10 cellular contexts compared by ENCODE assay signal in genomic region chr16:85002643-85003042, GRCh38. TPM values are rescaled to one million over a fixed set of nuclear protein-coding genes. Genes with fewer than 3 reads are reported as not detected.
DNase-seq lines count a peak whose midpoint lies in the region; ATAC-seq, FAIRE-seq and TF ChIP-seq lines count a peak whose summit lies in the region.
"Had no signal": no experiment of that assay in that cellular context is flagged by ENCODE, and none has a peak within 500 bp of the region (broad histone marks: within the 10 kb centered on the region; RNA-seq: fewer than 3 reads in every experiment).

No MANE protein-coding gene starts in this region.

- CTCF ChIA-PET in WTC11 (lab: Charles Lee) = interaction anchor here (0.5 to 2.2 kb wide), 3 partner anchors 33 to 112 kb away, joined by 3 to 6 read pairs (median 3); no protein-coding TSS in a partner anchor

- H3K27ac ChIP-seq in sigmoid colon = peak overlapping the region; percentile 82 to 92 (median 88)
- H3K27ac ChIP-seq: parathyroid adenoma had no signal

- DNase-seq in GM12864 (ENCODE audit: low read depth) (no peak), WTC11 (ENCODE audit: low spot score) (no peak), left cardiac atrium (peak; percentile 56), sigmoid colon (no peak), HTR-8/SVneo (ENCODE audit: insufficient read length, low spot score) (no peak)
- DNase-seq: SHP77 treated with DMSO at 0.1 percent for 48 hours had no signal

- peak overlapping the region; percentile 75 for H3K27ac Mint-ChIP-seq in WTC11

- no peaks in the 10 kb centered on the region for H3K9me3 ChIP-seq in sigmoid colon

- ATAC-seq in WTC11 (peak; percentile 12; the same call in 1 of the 2 replicates), left cardiac atrium (peak; percentile 52 to 55), HG02840 (IDR thresholded peaks at IDR 0.05; ENCODE audit: low FRiP score, unreplicated experiment) (no peak), HG03280 (IDR thresholded peaks at IDR 0.05; ENCODE audit: unreplicated experiment) (no peak), HG02763 (IDR thresholded peaks at IDR 0.05; ENCODE audit: unreplicated experiment) (no peak)

- TF ChIP-seq CTCF in GM12864 (IDR thresholded peaks at IDR 0.05; ENCODE audit: low read depth, low read length, missing control alignments) = no peak
- TF ChIP-seq CTCF in WTC11 (IDR thresholded peaks at IDR 0.05) = no peak
- TF ChIP-seq CTCF in sigmoid colon (IDR thresholded peaks at IDR 0.05) = no peak

- POLR2A ChIA-PET in WTC11 (lab: Charles Lee) = no interaction called here

- no peak for TF ChIP-seq EP300 in sigmoid colon (IDR thresholded peaks at IDR 0.05)

- H3K4me1 ChIP-seq in sigmoid colon = peaks cover 0 to 98% (median 94%) of the 10 kb centered on the region in 4 donors

- H3K36me3 ChIP-seq in sigmoid colon = no peaks in the 10 kb centered on the region

- no peak for FAIRE-seq in HTR-8/SVneo (lab: Jason Lieb, UNC)

- H3K4me1 Mint-ChIP-seq in WTC11 = peaks cover 32% of the 10 kb centered on the region

- H3K4me3 Mint-ChIP-seq in WTC11 = no peak overlapping the region

- no peaks in the 10 kb centered on the region for H3K27me3 Mint-ChIP-seq in WTC11 (ENCODE audit: low read depth)

- intact Hi-C loops in left cardiac atrium (cut with DNase I) (no loop called here), sigmoid colon (cut with DNase I) (no loop called here)

- no peaks in the 10 kb centered on the region for H3K9me3 Mint-ChIP-seq in WTC11

- peaks cover 5% of the 10 kb centered on the region for H3K36me3 Mint-ChIP-seq in WTC11

- H3K4me3 ChIP-seq in GM12864 (ENCODE audit: low read depth, low read length) (peak overlapping the region; percentile 25; the same call in 1 of the 2 replicates), sigmoid colon (peak overlapping the region in 2 of 4 donors; percentile 6 to 21)

- TF ChIP-seq POLR2A in sigmoid colon (IDR thresholded peaks at IDR 0.05) = no peak

- WGBS in sigmoid colon, 2 donors = 69% methylated on average over 12 of the region's 12 CpGs

- no peaks in the 10 kb centered on the region for H3K27me3 ChIP-seq in sigmoid colon

TF ChIP-seq in WTC11, 78 proteins besides CTCF, POLR2A, EP300 and RAD21:
- TF ChIP-seq ZNF425 (CRISPR knock-in tag; conservative IDR thresholded peaks at IDR 0.05) (no peak), JAZF1 (CRISPR knock-in tag; IDR thresholded peaks at IDR 0.05) (no peak), ZNF671 (CRISPR knock-in tag; IDR thresholded peaks at IDR 0.05) (no peak), TEAD4 (CRISPR knock-in tag; IDR thresholded peaks at IDR 0.05) (no peak), TEAD1 (CRISPR knock-in tag; IDR thresholded peaks at IDR 0.05) (no peak), HMGXB4 (CRISPR knock-in tag; IDR thresholded peaks at IDR 0.05) (no peak), NR1H2 (CRISPR knock-in tag; IDR thresholded peaks at IDR 0.05) (no peak), SOX15 (CRISPR knock-in tag; IDR thresholded peaks at IDR 0.05) (no peak), ZBTB21 (CRISPR knock-in tag; IDR thresholded peaks at IDR 0.05; ENCODE audit: borderline replicate concordance) (no peak)
- TF ChIP-seq, protein P1, sequence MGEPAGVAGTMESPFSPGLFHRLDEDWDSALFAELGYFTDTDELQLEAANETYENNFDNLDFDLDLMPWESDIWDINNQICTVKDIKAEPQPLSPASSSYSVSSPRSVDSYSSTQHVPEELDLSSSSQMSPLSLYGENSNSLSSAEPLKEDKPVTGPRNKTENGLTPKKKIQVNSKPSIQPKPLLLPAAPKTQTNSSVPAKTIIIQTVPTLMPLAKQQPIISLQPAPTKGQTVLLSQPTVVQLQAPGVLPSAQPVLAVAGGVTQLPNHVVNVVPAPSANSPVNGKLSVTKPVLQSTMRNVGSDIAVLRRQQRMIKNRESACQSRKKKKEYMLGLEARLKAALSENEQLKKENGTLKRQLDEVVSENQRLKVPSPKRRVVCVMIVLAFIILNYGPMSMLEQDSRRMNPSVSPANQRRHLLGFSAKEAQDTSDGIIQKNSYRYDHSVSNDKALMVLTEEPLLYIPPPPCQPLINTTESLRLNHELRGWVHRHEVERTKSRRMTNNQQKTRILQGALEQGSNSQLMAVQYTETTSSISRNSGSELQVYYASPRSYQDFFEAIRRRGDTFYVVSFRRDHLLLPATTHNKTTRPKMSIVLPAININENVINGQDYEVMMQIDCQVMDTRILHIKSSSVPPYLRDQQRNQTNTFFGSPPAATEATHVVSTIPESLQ (CRISPR knock-in tag; IDR thresholded peaks at IDR 0.05) = no peak
- TF ChIP-seq, protein P2, sequence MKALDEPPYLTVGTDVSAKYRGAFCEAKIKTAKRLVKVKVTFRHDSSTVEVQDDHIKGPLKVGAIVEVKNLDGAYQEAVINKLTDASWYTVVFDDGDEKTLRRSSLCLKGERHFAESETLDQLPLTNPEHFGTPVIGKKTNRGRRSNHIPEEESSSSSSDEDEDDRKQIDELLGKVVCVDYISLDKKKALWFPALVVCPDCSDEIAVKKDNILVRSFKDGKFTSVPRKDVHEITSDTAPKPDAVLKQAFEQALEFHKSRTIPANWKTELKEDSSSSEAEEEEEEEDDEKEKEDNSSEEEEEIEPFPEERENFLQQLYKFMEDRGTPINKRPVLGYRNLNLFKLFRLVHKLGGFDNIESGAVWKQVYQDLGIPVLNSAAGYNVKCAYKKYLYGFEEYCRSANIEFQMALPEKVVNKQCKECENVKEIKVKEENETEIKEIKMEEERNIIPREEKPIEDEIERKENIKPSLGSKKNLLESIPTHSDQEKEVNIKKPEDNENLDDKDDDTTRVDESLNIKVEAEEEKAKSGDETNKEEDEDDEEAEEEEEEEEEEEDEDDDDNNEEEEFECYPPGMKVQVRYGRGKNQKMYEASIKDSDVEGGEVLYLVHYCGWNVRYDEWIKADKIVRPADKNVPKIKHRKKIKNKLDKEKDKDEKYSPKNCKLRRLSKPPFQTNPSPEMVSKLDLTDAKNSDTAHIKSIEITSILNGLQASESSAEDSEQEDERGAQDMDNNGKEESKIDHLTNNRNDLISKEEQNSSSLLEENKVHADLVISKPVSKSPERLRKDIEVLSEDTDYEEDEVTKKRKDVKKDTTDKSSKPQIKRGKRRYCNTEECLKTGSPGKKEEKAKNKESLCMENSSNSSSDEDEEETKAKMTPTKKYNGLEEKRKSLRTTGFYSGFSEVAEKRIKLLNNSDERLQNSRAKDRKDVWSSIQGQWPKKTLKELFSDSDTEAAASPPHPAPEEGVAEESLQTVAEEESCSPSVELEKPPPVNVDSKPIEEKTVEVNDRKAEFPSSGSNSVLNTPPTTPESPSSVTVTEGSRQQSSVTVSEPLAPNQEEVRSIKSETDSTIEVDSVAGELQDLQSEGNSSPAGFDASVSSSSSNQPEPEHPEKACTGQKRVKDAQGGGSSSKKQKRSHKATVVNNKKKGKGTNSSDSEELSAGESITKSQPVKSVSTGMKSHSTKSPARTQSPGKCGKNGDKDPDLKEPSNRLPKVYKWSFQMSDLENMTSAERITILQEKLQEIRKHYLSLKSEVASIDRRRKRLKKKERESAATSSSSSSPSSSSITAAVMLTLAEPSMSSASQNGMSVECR (CRISPR knock-in tag; IDR thresholded peaks at IDR 0.05; ENCODE audit: borderline replicate concordance) = no peak
- TF ChIP-seq, protein P3, sequence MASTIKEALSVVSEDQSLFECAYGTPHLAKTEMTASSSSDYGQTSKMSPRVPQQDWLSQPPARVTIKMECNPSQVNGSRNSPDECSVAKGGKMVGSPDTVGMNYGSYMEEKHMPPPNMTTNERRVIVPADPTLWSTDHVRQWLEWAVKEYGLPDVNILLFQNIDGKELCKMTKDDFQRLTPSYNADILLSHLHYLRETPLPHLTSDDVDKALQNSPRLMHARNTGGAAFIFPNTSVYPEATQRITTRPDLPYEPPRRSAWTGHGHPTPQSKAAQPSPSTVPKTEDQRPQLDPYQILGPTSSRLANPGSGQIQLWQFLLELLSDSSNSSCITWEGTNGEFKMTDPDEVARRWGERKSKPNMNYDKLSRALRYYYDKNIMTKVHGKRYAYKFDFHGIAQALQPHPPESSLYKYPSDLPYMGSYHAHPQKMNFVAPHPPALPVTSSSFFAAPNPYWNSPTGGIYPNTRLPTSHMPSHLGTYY (CRISPR knock-in tag; IDR thresholded peaks at IDR 0.05) = no peak

RNA-seq across cellular contexts. Expression of gene ZDHHC7, which starts 8.7 kb away (rescaled TPM):
- total RNA-seq in WTC11 (2021) = 35.7 to 38.7 TPM (median 38.1 TPM) in 3 replicates
- total RNA-seq in left cardiac atrium = 10 to 100 TPM; 33.2 to 35.2 TPM
- total RNA-seq in sigmoid colon = 10 to 100 TPM; 56.2 to 69.5 (median 63.7) TPM
- polyA plus RNA-seq in sigmoid colon = 10 to 100 TPM; 20.8 to 40.1 (median 22.2) TPM

RNA-seq across cellular contexts. Expression of gene KIAA0513, which starts 25.0 kb away (rescaled TPM):
- total RNA-seq in WTC11 (2021) = 6.4 to 7.8 TPM (median 7.3 TPM) in 3 replicates
- 10 to 100 TPM in 1 of 2 donors, 1 to 10 TPM in 1; 9.2 to 10.4 TPM for total RNA-seq in left cardiac atrium
- total RNA-seq in sigmoid colon = 10 to 100 TPM; 18.6 to 40.2 (median 26.4) TPM
- polyA plus RNA-seq in sigmoid colon = 10 to 100 TPM in 2 of 3 donors, 1 to 10 TPM in 1; 8.4 to 14.8 (median 10.6) TPM

Comparison
In these comparisons a context has a peak if more than half of its experiments do, and no peak if none do; other contexts are left out.
1. ATAC-seq: peak in WTC11 (single experiment) and left cardiac atrium (2 of 2); none in HG02840 (single experiment), HG03280 (single experiment) and HG02763 (single experiment).